ENCODE assay signal across 8 cellular contexts in genomic region chr9:130128782-130129424, GRCh38.
DNase-seq lines count a peak whose midpoint lies in the region; ATAC-seq and TF ChIP-seq lines count a peak whose summit lies in the region.

No MANE protein-coding gene starts in this region.

- H3K4me3 Mint-ChIP-seq in T-helper 2 cell treated with Interferon-gamma antibody and Interleukin-4, amounts not matched to agents 5 μg/mL and 100 μg/mL, for 36 hours, result peak overlapping the region; percentile 88

- H3K27ac Mint-ChIP-seq in T-helper 2 cell treated with Interferon-gamma antibody and Interleukin-4, amounts not matched to agents 5 μg/mL and 100 μg/mL, for 36 hours, result peak overlapping the region; percentile 99

- ATAC-seq in GM18861 (IDR thresholded peaks at IDR 0.05; ENCODE audit: unreplicated experiment) (peak; percentile 52), HG03280 (IDR thresholded peaks at IDR 0.05; ENCODE audit: unreplicated experiment) (peak; percentile 53), HG03025 (IDR thresholded peaks at IDR 0.05; ENCODE audit: low FRiP score, unreplicated experiment) (no peak)

- TF ChIP-seq CTCF in astrocyte of the spinal cord (IDR thresholded peaks at IDR 0.05; ENCODE audit: low read depth, low read length), result no peak

- no peaks in the 10 kb centered on the region for H3K27me3 Mint-ChIP-seq in T-helper 2 cell treated with Interferon-gamma antibody and Interleukin-4, amounts not matched to agents 5 μg/mL and 100 μg/mL, for 36 hours (ENCODE audit: low read depth)

- peak overlapping the region; percentile 50 for H3K27ac ChIP-seq in layer of hippocampus (ENCODE audit: low read depth, low read length)

- H3K36me3 Mint-ChIP-seq in T-helper 2 cell treated with Interferon-gamma antibody and Interleukin-4, amounts not matched to agents 5 μg/mL and 100 μg/mL, for 36 hours (ENCODE audit: low read depth), result peaks cover 41% of the 10 kb centered on the region

- H3K9me3 Mint-ChIP-seq in T-helper 2 cell treated with Interferon-gamma antibody and Interleukin-4, amounts not matched to agents 5 μg/mL and 100 μg/mL, for 36 hours, result no peaks in the 10 kb centered on the region

- in situ Hi-C loops in astrocyte of the spinal cord (cut with HindIII; ENCODE audit: low sequenced_read_pairs), result no loop called here

- H3K27me3 ChIP-seq in layer of hippocampus (ENCODE audit: control insufficient read depth, insufficient read depth, low read length), result no peaks in the 10 kb centered on the region

- DNase-seq in T-helper 2 cell treated with Interferon-gamma antibody and Interleukin-4, amounts not matched to agents 5 μg/mL and 100 μg/mL, for 36 hours (ENCODE audit: low spot score), result peak; percentile 66
- DNase-seq in astrocyte of the spinal cord (ENCODE audit: low read depth, low spot score) (peak; percentile 95), HuH-7 (ENCODE audit: low spot score) (no peak)
- peak; percentile 48 for DNase-seq in stimulated activated CD8-positive, alpha-beta memory T cell treated with anti-CD3 and anti-CD28 coated beads, Interleukin-12 subunit alpha, Interleukin-12 subunit beta, amount 100 ng/mL, for 4 hours (ENCODE audit: low read depth)

- no peak overlapping the region for H3K4me3 ChIP-seq in astrocyte of the spinal cord (ENCODE audit: low read depth, low read length)

- H3K4me1 Mint-ChIP-seq in T-helper 2 cell treated with Interferon-gamma antibody and Interleukin-4, amounts not matched to agents 5 μg/mL and 100 μg/mL, for 36 hours (ENCODE audit: low read depth), result peaks cover 42% of the 10 kb centered on the region
